1 cellular context compared by ENCODE assay signal in the genomic region with DNA sequence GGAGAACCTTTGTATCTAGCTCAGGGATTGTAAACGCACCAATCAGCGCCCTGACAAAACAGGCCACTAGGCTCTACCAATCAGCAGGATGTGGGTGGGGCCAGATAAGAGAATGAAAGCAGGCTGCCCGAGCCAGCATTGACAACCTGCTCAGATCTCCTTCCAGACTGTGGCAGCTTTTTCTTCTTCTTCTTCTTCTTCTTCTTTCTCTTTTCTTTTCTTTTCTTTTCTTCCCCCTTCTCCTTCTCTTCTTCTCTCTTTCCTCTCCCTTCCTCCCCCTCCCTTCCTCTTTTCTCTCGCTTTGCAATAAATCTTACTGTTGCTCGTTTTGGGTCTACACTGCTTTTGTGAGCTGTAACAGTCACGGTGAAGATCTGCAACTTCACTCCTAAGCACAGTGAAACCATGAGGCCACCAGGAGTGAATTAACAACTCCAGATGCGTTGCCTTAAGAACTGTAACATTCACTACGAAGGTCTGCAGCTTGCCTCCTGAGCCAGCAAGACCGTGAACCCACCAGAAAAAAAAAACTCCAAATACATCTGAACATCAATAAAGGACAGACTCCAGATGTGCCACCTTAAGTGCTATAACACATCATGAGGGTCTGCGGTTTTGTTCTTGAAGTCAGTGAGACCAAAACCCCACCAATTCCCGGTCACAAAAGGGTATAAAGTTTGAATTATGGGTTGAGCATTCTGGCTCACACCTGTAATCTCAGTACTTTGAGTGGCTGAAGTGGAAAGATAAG.
TF ChIP-seq lines count a peak whose summit lies in the region.

No MANE protein-coding gene starts in this region.

TF ChIP-seq in GM12878, 131 proteins besides CTCF, POLR2A, EP300 and RAD21:
- TF ChIP-seq MEF2B (IDR thresholded peaks at IDR 0.05; ENCODE audit: partially characterized antibody, poor library complexity, severe bottlenecking): peak; percentile 48
- 0 out of 2 replicates have a peak, but pooled peaks have one; percentile 18 for TF ChIP-seq NFIC (IDR thresholded peaks at IDR 0.05; ENCODE audit: low read depth, low read length)
- TF ChIP-seq ATF7 (IDR thresholded peaks at IDR 0.05; ENCODE audit: low read depth): 0 out of 2 replicates have a peak, but pooled peaks have one; percentile 10
- no peak for TF ChIP-seq CBX3 (IDR thresholded peaks at IDR 0.05; ENCODE audit: borderline replicate concordance, low read depth)
- TF ChIP-seq CBFB (IDR thresholded peaks at IDR 0.05; ENCODE audit: low read depth): peak; percentile 12; the same call in 1 of the 2 replicates
- TF ChIP-seq RB1 (IDR thresholded peaks at IDR 0.05; ENCODE audit: borderline replicate concordance): no peak
- TF ChIP-seq ZNF207 (IDR thresholded peaks at IDR 0.05; ENCODE audit: borderline replicate concordance): no peak
- no peak for TF ChIP-seq TBL1XR1 (IDR thresholded peaks at IDR 0.05; ENCODE audit: low read depth, low read length)
- TF ChIP-seq, protein P1, sequence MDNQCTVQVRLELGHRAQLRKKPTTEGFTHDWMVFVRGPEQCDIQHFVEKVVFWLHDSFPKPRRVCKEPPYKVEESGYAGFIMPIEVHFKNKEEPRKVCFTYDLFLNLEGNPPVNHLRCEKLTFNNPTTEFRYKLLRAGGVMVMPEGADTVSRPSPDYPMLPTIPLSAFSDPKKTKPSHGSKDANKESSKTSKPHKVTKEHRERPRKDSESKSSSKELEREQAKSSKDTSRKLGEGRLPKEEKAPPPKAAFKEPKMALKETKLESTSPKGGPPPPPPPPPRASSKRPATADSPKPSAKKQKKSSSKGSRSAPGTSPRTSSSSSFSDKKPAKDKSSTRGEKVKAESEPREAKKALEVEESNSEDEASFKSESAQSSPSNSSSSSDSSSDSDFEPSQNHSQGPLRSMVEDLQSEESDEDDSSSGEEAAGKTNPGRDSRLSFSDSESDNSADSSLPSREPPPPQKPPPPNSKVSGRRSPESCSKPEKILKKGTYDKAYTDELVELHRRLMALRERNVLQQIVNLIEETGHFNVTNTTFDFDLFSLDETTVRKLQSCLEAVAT (IDR thresholded peaks at IDR 0.05): peak; percentile 89
- TF ChIP-seq JUNB (IDR thresholded peaks at IDR 0.05): no peak
- TF ChIP-seq ZBED1 (IDR thresholded peaks at IDR 0.05; ENCODE audit: borderline replicate concordance): no peak
- TF ChIP-seq SREBF2 (IDR thresholded peaks at IDR 0.05; ENCODE audit: low read length): no peak
- TF ChIP-seq, protein P2, sequence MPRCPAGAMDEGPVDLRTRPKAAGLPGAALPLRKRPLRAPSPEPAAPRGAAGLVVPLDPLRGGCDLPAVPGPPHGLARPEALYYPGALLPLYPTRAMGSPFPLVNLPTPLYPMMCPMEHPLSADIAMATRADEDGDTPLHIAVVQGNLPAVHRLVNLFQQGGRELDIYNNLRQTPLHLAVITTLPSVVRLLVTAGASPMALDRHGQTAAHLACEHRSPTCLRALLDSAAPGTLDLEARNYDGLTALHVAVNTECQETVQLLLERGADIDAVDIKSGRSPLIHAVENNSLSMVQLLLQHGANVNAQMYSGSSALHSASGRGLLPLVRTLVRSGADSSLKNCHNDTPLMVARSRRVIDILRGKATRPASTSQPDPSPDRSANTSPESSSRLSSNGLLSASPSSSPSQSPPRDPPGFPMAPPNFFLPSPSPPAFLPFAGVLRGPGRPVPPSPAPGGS (IDR thresholded peaks at IDR 0.05; ENCODE audit: borderline replicate concordance, insufficient read depth, low read depth, low read length, poor library complexity, severe bottlenecking): no peak
- peak; percentile 68 for TF ChIP-seq RUNX3 (IDR thresholded peaks at IDR 0.05; ENCODE audit: low read length)
- no peak for TF ChIP-seq PAX8 (IDR thresholded peaks at IDR 0.05)
- TF ChIP-seq NR2C1 (IDR thresholded peaks at IDR 0.05): no peak
- 0 out of 2 replicates have a peak, but pooled peaks have one; percentile 15 for TF ChIP-seq SMARCA5 (IDR thresholded peaks at IDR 0.05)
- TF ChIP-seq NBN (IDR thresholded peaks at IDR 0.05): peak; percentile 85
- TF ChIP-seq, protein P3, sequence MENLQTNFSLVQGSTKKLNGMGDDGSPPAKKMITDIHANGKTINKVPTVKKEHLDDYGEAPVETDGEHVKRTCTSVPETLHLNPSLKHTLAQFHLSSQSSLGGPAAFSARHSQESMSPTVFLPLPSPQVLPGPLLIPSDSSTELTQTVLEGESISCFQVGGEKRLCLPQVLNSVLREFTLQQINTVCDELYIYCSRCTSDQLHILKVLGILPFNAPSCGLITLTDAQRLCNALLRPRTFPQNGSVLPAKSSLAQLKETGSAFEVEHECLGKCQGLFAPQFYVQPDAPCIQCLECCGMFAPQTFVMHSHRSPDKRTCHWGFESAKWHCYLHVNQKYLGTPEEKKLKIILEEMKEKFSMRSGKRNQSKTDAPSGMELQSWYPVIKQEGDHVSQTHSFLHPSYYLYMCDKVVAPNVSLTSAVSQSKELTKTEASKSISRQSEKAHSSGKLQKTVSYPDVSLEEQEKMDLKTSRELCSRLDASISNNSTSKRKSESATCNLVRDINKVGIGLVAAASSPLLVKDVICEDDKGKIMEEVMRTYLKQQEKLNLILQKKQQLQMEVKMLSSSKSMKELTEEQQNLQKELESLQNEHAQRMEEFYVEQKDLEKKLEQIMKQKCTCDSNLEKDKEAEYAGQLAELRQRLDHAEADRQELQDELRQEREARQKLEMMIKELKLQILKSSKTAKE (IDR thresholded peaks at IDR 0.05; ENCODE audit: low read depth, poor library complexity, severe bottlenecking): peak; percentile 67
- TF ChIP-seq HDGF (IDR thresholded peaks at IDR 0.05): peak; percentile 51; the same call in 1 of the 2 replicates
- peak; percentile 54 for TF ChIP-seq SMAD1 (IDR thresholded peaks at IDR 0.05; ENCODE audit: low read depth, partially characterized antibody)
- 0 out of 2 replicates have a peak, but pooled peaks have one; percentile 52 for TF ChIP-seq SMAD5 (IDR thresholded peaks at IDR 0.05; ENCODE audit: low read depth)
- TF ChIP-seq, protein P4, sequence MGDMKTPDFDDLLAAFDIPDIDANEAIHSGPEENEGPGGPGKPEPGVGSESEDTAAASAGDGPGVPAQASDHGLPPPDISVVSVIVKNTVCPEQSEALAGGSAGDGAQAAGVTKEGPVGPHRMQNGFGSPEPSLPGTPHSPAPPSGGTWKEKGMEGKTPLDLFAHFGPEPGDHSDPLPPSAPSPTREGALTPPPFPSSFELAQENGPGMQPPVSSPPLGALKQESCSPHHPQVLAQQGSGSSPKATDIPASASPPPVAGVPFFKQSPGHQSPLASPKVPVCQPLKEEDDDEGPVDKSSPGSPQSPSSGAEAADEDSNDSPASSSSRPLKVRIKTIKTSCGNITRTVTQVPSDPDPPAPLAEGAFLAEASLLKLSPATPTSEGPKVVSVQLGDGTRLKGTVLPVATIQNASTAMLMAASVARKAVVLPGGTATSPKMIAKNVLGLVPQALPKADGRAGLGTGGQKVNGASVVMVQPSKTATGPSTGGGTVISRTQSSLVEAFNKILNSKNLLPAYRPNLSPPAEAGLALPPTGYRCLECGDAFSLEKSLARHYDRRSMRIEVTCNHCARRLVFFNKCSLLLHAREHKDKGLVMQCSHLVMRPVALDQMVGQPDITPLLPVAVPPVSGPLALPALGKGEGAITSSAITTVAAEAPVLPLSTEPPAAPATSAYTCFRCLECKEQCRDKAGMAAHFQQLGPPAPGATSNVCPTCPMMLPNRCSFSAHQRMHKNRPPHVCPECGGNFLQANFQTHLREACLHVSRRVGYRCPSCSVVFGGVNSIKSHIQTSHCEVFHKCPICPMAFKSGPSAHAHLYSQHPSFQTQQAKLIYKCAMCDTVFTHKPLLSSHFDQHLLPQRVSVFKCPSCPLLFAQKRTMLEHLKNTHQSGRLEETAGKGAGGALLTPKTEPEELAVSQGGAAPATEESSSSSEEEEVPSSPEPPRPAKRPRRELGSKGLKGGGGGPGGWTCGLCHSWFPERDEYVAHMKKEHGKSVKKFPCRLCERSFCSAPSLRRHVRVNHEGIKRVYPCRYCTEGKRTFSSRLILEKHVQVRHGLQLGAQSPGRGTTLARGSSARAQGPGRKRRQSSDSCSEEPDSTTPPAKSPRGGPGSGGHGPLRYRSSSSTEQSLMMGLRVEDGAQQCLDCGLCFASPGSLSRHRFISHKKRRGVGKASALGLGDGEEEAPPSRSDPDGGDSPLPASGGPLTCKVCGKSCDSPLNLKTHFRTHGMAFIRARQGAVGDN (IDR thresholded peaks at IDR 0.05): peak; percentile 24; the same call in 1 of the 2 replicates
- TF ChIP-seq, protein P5, sequence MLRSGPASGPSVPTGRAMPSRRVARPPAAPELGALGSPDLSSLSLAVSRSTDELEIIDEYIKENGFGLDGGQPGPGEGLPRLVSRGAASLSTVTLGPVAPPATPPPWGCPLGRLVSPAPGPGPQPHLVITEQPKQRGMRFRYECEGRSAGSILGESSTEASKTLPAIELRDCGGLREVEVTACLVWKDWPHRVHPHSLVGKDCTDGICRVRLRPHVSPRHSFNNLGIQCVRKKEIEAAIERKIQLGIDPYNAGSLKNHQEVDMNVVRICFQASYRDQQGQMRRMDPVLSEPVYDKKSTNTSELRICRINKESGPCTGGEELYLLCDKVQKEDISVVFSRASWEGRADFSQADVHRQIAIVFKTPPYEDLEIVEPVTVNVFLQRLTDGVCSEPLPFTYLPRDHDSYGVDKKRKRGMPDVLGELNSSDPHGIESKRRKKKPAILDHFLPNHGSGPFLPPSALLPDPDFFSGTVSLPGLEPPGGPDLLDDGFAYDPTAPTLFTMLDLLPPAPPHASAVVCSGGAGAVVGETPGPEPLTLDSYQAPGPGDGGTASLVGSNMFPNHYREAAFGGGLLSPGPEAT (IDR thresholded peaks at IDR 0.05; ENCODE audit: low read depth): peak; percentile 65
- peak; percentile 35; the same call in 1 of the 2 replicates for TF ChIP-seq CREM (IDR thresholded peaks at IDR 0.05; ENCODE audit: low read depth)
- TF ChIP-seq ZZZ3 (IDR thresholded peaks at IDR 0.05; ENCODE audit: control insufficient read depth, insufficient read length, low read depth): no peak
- peak; percentile 42; the same call in 1 of the 2 replicates for TF ChIP-seq MTA3 (IDR thresholded peaks at IDR 0.05; ENCODE audit: borderline replicate concordance, low read length)
- TF ChIP-seq CHD2 (IDR thresholded peaks at IDR 0.05; ENCODE audit: borderline replicate concordance, low read depth, low read length): peak; percentile 48; the same call in 1 of the 2 replicates
- peak in 1 of 2 experiments; percentile 40; a peak in 3 of 4 replicates for TF ChIP-seq IKZF2 (IDR thresholded peaks at IDR 0.05)
- TF ChIP-seq KAT2A (conservative IDR thresholded peaks at IDR 0.05; ENCODE audit: control insufficient read depth, low read depth, low read length): no peak
- TF ChIP-seq, protein P6, sequence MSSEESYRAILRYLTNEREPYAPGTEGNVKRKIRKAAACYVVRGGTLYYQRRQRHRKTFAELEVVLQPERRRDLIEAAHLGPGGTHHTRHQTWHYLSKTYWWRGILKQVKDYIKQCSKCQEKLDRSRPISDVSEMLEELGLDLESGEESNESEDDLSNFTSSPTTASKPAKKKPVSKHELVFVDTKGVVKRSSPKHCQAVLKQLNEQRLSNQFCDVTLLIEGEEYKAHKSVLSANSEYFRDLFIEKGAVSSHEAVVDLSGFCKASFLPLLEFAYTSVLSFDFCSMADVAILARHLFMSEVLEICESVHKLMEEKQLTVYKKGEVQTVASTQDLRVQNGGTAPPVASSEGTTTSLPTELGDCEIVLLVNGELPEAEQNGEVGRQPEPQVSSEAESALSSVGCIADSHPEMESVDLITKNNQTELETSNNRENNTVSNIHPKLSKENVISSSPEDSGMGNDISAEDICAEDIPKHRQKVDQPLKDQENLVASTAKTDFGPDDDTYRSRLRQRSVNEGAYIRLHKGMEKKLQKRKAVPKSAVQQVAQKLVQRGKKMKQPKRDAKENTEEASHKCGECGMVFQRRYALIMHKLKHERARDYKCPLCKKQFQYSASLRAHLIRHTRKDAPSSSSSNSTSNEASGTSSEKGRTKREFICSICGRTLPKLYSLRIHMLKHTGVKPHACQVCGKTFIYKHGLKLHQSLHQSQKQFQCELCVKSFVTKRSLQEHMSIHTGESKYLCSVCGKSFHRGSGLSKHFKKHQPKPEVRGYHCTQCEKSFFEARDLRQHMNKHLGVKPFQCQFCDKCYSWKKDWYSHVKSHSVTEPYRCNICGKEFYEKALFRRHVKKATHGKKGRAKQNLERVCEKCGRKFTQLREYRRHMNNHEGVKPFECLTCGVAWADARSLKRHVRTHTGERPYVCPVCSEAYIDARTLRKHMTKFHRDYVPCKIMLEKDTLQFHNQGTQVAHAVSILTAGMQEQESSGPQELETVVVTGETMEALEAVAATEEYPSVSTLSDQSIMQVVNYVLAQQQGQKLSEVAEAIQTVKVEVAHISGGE (CRISPR knock-in tag; IDR thresholded peaks at IDR 0.05): no peak
- no peak for TF ChIP-seq NFXL1 (IDR thresholded peaks at IDR 0.05; ENCODE audit: borderline replicate concordance)
- no peak for TF ChIP-seq FOXM1 (IDR thresholded peaks at IDR 0.05; ENCODE audit: low read depth, low read length)
- no peak for TF ChIP-seq RFX5 (IDR thresholded peaks at IDR 0.05; ENCODE audit: low read depth, low read length)
- 0 out of 2 replicates have a peak, but pooled peaks have one; percentile 21 for TF ChIP-seq PML (IDR thresholded peaks at IDR 0.05; ENCODE audit: low read length)
- peak; percentile 59 for TF ChIP-seq MTA2 (IDR thresholded peaks at IDR 0.05; ENCODE audit: low read depth)
- no peak for TF ChIP-seq MYB (IDR thresholded peaks at IDR 0.05; ENCODE audit: borderline replicate concordance, low read depth, low read length)
- TF ChIP-seq NR2F1 (conservative IDR thresholded peaks at IDR 0.05): no peak
